20 cellular contexts compared by ENCODE assay signal in the genomic region with DNA sequence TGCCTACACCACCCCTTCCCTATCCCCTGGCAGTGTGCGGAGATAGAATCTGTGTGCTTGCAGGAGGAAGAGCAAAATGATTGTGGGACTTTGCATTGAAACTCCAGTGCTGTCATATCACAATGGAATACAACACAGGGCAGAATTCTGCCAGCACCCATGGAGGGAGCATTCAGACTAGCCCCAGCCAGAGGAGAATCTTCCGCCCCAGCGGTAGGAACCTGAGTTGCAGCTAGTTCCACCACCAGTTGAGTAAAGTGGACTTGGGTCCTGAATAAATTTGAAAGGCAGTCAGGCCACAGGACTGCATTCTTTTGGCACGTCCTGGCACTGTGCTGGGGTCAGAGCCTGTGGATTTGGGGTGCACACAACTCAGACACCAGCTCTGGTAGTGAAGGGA. TPM values are rescaled to one million over a fixed set of nuclear protein-coding genes. Genes with fewer than 3 reads are reported as not detected.
DNase-seq lines count a peak whose midpoint lies in the region; FAIRE-seq and TF ChIP-seq lines count a peak whose summit lies in the region.
"Had no signal": no experiment of that assay in that cellular context is flagged by ENCODE, and none has a peak within 500 bp of the region (broad histone marks: within the 10 kb centered on the region; RNA-seq: fewer than 3 reads in every experiment).

No MANE protein-coding gene starts in this region.

- no TSS peak for BruUV-seq in Calu3 (replicated peaks; lab: Mats Ljungman, UMichigan)

- intact Hi-C loops in Calu3 (cut with micrococcal nuclease; ENCODE audit: unreplicated experiment) = no loop called here

- WGBS in H9 (ENCODE audit: extremely low coverage, insufficient read length, low lambda C conversion rate) = no CpG with 5 or more reads among the region's 4 CpGs
- 82% methylated on average over 4 of the region's 4 CpGs; no CpG with 5 or more reads in 1 of the 2 experiments for WGBS in H1 (ENCODE audit: extremely low coverage in 1 of 2, insufficient coverage in 1 of 2, insufficient read length in 1 of 2, insufficient replicate concordance in 2 of 2, low coverage in 1 of 2, low lambda C conversion rate in 2 of 2, missing lambda C conversion rate in 1 of 2), 2 experiments

- H3K36me3 ChIP-seq in H1 (ENCODE audit: control insufficient read depth in 2 of 4, insufficient read depth in 4 of 4, low read length in 3 of 4) = peaks cover 0 to 2% (median 0%) of the 10 kb centered on the region in 4 experiments; a peak in 2 of 8 replicates

- H3K4me2 ChIP-seq in H9 (ENCODE audit: insufficient read depth, insufficient read length, low read length) = no peak overlapping the region
- no peak overlapping the region for H3K4me2 ChIP-seq in H1 (ENCODE audit: insufficient read depth in 1 of 2, low read depth in 2 of 2, low read length in 2 of 2)
- H3K4me2 ChIP-seq: BLaER1 treated with 17β-estradiol and CSF1 and Interleukin-3, amounts not matched to agents 10 nM and 100 nM had no signal

- no peak overlapping the region for H3T11ph ChIP-seq in H9 (ENCODE audit: low read length)

- H4K91ac ChIP-seq in H9 (ENCODE audit: insufficient read length, low read depth, low read length) (no peak overlapping the region), H1 (replicated peaks; ENCODE audit: insufficient read length, low read length) (no peak overlapping the region)

- no peak overlapping the region for H3K23ac ChIP-seq in H9 (ENCODE audit: insufficient read length, low read depth, low read length)
- H3K23ac ChIP-seq in H1 (ENCODE audit: insufficient read length) = no peak overlapping the region

- H3K27me3 Mint-ChIP-seq in H9 (ENCODE audit: low read depth) = no peaks in the 10 kb centered on the region
- no peaks in the 10 kb centered on the region for H3K27me3 Mint-ChIP-seq in Calu3 (ENCODE audit: unreplicated experiment)
- H3K27me3 Mint-ChIP-seq: B cell had no signal

- H2AK5ac ChIP-seq in H9 (ENCODE audit: insufficient read length, low read length) = no peak overlapping the region
- H2AK5ac ChIP-seq in H1 (ENCODE audit: low read depth, low read length) = no peak overlapping the region

- FAIRE-seq in H1 (lab: Jason Lieb, UNC) = no peak
- FAIRE-seq: G401.6, GM12891, GM19239 had no signal

- H3K79me1 ChIP-seq in H9 (ENCODE audit: insufficient read depth, low read depth, low read length, poor library complexity, severe bottlenecking) (no peaks in the 10 kb centered on the region), H1 (ENCODE audit: low read depth, low read length) (no peaks in the 10 kb centered on the region)

- H3K18ac ChIP-seq in H9 (ENCODE audit: insufficient read length, low read depth, low read length) = no peak overlapping the region
- H3K18ac ChIP-seq in H1 (ENCODE audit: extremely low read depth, low read length) = no peak overlapping the region

- H3K4me1 ChIP-seq in H9 (ENCODE audit: insufficient read depth, low read length) (no peaks in the 10 kb centered on the region), H1 (replicated peaks in 1 of 4; ENCODE audit: control insufficient read depth in 3 of 4, insufficient read depth in 4 of 4, low read length in 3 of 4) (no peaks in the 10 kb centered on the region)
- H3K4me1 ChIP-seq: HAP-1 had no signal

- H3K23me2 ChIP-seq in H9 (ENCODE audit: insufficient read length, low read depth, low read length, poor library complexity, severe bottlenecking) (no peaks in the 10 kb centered on the region), H1 (ENCODE audit: low read depth, low read length) (no peaks in the 10 kb centered on the region)

- peak overlapping the region in 2 of 3 experiments; percentile 64 to 67; a peak in 4 of 7 replicates for H3K27ac Mint-ChIP-seq in H9
- no peak overlapping the region for H3K27ac Mint-ChIP-seq in Calu3 (ENCODE audit: unreplicated experiment)
- H3K27ac Mint-ChIP-seq: B cell; CD8-positive, alpha-beta T cell had no signal

- H2BK5ac ChIP-seq in H9 (ENCODE audit: insufficient read length, low read length) (no peak overlapping the region), H1 (ENCODE audit: low read depth, low read length) (no peak overlapping the region)

- no peak overlapping the region for H2BK15ac ChIP-seq in H9 (ENCODE audit: low read depth, low read length)
- no peak overlapping the region for H2BK15ac ChIP-seq in H1 (ENCODE audit: low read length)

- no peak overlapping the region for H3K56ac ChIP-seq in H9 (ENCODE audit: insufficient read length, low read depth, low read length)
- no peak overlapping the region for H3K56ac ChIP-seq in H1 (replicated peaks; ENCODE audit: insufficient read length, low read depth, low read length)

- no peak overlapping the region for H3K4me3 ChIP-seq in H1 (ENCODE audit: extremely low read depth in 1 of 4, insufficient read depth in 2 of 4, low read depth in 3 of 4, low read length in 4 of 4)
- H3K4me3 ChIP-seq: BLaER1 treated with 17β-estradiol and CSF1 and Interleukin-3, amounts not matched to agents 10 nM and 100 nM; HAP-1 had no signal

- no peak overlapping the region for H3K27ac ChIP-seq in H9 (ENCODE audit: insufficient read length, low read depth, low read length)
- H3K27ac ChIP-seq in H1 (ENCODE audit: low read depth, low read length) = no peak overlapping the region
- H3K27ac ChIP-seq: BLaER1 treated with 17β-estradiol and CSF1 and Interleukin-3, amounts not matched to agents 10 nM and 100 nM had no signal

- H4K20me1 ChIP-seq in H9 (ENCODE audit: control insufficient read depth, insufficient read depth, insufficient read length) (no peaks in the 10 kb centered on the region), H1 (replicated peaks in 1 of 2; ENCODE audit: control insufficient read depth in 1 of 2, insufficient read depth in 2 of 2, low read length in 2 of 2) (peaks cover 0 to 3% of the 10 kb centered on the region in 2 experiments)

- H2BK20ac ChIP-seq in H9 (ENCODE audit: low read depth, low read length, poor library complexity, severe bottlenecking) (no peak overlapping the region), H1 (ENCODE audit: low read length) (no peak overlapping the region)

- TF ChIP-seq EP300 in H1 (IDR thresholded peaks at IDR 0.05; ENCODE audit: borderline replicate concordance in 1 of 2, low read depth in 2 of 2, low read length in 2 of 2) = no peak

- H4K8ac ChIP-seq in H9 (replicated peaks; ENCODE audit: insufficient read length, low read depth, low read length) (no peak overlapping the region), H1 (ENCODE audit: extremely low read depth, insufficient read depth, low read length) (no peak overlapping the region)

- no peaks in the 10 kb centered on the region for H3K4me1 Mint-ChIP-seq in H9
- H3K4me1 Mint-ChIP-seq in Calu3 (ENCODE audit: low read depth, unreplicated experiment) = no peaks in the 10 kb centered on the region

- POLR2A ChIA-PET in H1 (lab: Charles Lee; ENCODE audit: partially characterized antibody) = interaction anchor here (1.2 kb wide), 1 partner anchor 27 kb away, joined by 5 read pairs; a partner anchor contains a TSS

- H3K79me2 ChIP-seq in H9 (ENCODE audit: insufficient read depth, low read length) (no peaks in the 10 kb centered on the region), H1 (ENCODE audit: control insufficient read depth in 1 of 2, insufficient read depth in 2 of 2, low read length in 2 of 2) (no peaks in the 10 kb centered on the region)

- H3K9me3 ChIP-seq in H9 (ENCODE audit: control insufficient read depth, low read depth, low read length) = no peaks in the 10 kb centered on the region
- no peaks in the 10 kb centered on the region for H3K9me3 ChIP-seq in H1 (ENCODE audit: insufficient read depth in 2 of 2, low read depth in 1 of 2, low read length in 1 of 2)
- H3K9me3 ChIP-seq: HAP-1 had no signal

- TF ChIP-seq RAD21 in H1 (IDR thresholded peaks at IDR 0.05 in 1 of 2, conservative IDR thresholded peaks at IDR 0.05 in 1 of 2; ENCODE audit: low read depth in 2 of 2, low read length in 2 of 2) = no peak

- H3K9me3 Mint-ChIP-seq in H9 (no peaks in the 10 kb centered on the region), Calu3 (ENCODE audit: low read depth, unreplicated experiment) (no peaks in the 10 kb centered on the region)

- H2AFZ ChIP-seq in H9 (ENCODE audit: low read length) (no peak overlapping the region), H1 (ENCODE audit: low read length) (no peak overlapping the region)

- H2BK120ac ChIP-seq in H9 (ENCODE audit: low read depth, low read length, poor library complexity, severe bottlenecking) = no peak overlapping the region
- no peak overlapping the region for H2BK120ac ChIP-seq in H1 (replicated peaks; ENCODE audit: low read depth, low read length)

- H2BK12ac ChIP-seq in H9 (ENCODE audit: insufficient read length, low read depth, low read length) (no peak overlapping the region), H1 (ENCODE audit: low read depth, low read length) (no peak overlapping the region)

- H4K5ac ChIP-seq in H9 (ENCODE audit: insufficient read length, low read depth, low read length) = no peak overlapping the region
- H4K5ac ChIP-seq in H1 (ENCODE audit: insufficient read length, low read depth, low read length) = no peak overlapping the region

- H3K27me3 ChIP-seq in H9 (ENCODE audit: insufficient read depth, low read length) = no peaks in the 10 kb centered on the region
- H3K27me3 ChIP-seq in H1 (replicated peaks in 1 of 4; ENCODE audit: control insufficient read depth in 3 of 4, extremely low read depth in 1 of 4, insufficient read depth in 3 of 4, low read length in 3 of 4) = no peaks in the 10 kb centered on the region
- H3K27me3 ChIP-seq: BLaER1 treated with 17β-estradiol and CSF1 and Interleukin-3, amounts not matched to agents 10 nM and 100 nM had no signal

- H3K36me3 Mint-ChIP-seq in H9 (ENCODE audit: insufficient read depth in 1 of 3, low read depth in 3 of 3) (peaks cover 6 to 24% (median 10%) of the 10 kb centered on the region in 3 experiments; a peak in 5 of 7 replicates), Calu3 (ENCODE audit: insufficient read depth, unreplicated experiment) (peaks cover 8% of the 10 kb centered on the region)

- H3K9ac ChIP-seq in H9 (ENCODE audit: extremely low read depth, insufficient read length, low read length) (no peak overlapping the region), H1 (replicated peaks in 1 of 4; ENCODE audit: extremely low read depth in 1 of 4, low read depth in 3 of 4, low read length in 3 of 4) (no peak overlapping the region)
- H3K9ac ChIP-seq: BLaER1 treated with 17β-estradiol and CSF1 and Interleukin-3, amounts not matched to agents 10 nM and 100 nM had no signal

- H3K14ac ChIP-seq in H9 (ENCODE audit: insufficient read depth, low read length) (no peak overlapping the region), H1 (ENCODE audit: insufficient read length) (no peak overlapping the region)

- peak; percentile 22 for DNase-seq in ELF-1 (ENCODE audit: low read depth, low spot score)
- DNase-seq in H9 = peak; percentile 53
- DNase-seq in H1 (ENCODE audit: low read depth in 1 of 2, low spot score in 2 of 2) = no peak
- peak; percentile 65 for DNase-seq in islet precursor cell
- DNase-seq in mucosa of gallbladder (ENCODE audit: low spot score) = no peak
- no peak for DNase-seq in Calu3
- DNase-seq in OCI-M2 (lab: John Stamatoyannopoulos, UW; ENCODE audit: unreplicated experiment) = no peak
- no peak for DNase-seq in AG08396 (ENCODE audit: low spot score)
- DNase-seq: 8988T; CD8-positive, alpha-beta T cell; DMS 273 treated with DMSO at 0.1 percent for 48 hours; DMS53; DND-41; EL had no signal

- CTCF ChIA-PET in H1 (lab: Charles Lee; ENCODE audit: partially characterized antibody) (interaction anchor here (1.0 to 1.2 kb wide), 2 partner anchors 12 to 80 kb away, joined by 3 read pairs; no protein-coding TSS in a partner anchor), Calu3 (lab: Charles Lee) (no interaction called here)

- no peak; the same call in 2 of the 3 replicates for TF ChIP-seq CTCF in H9 (conservative IDR thresholded peaks at IDR 0.05)
- peak in 2 of 3 experiments; percentile 8 to 20; a peak in 1 of 4 replicates for TF ChIP-seq CTCF in H1 (IDR thresholded peaks at IDR 0.05; ENCODE audit: control extremely low read depth in 1 of 3, insufficient read depth in 1 of 3, low read depth in 1 of 3, low read length in 3 of 3)
- no peak for TF ChIP-seq CTCF in Calu3 (IDR thresholded peaks at IDR 0.05; ENCODE audit: unreplicated experiment)

- H3K4ac ChIP-seq in H9 (ENCODE audit: low read depth, low read length) = no peak overlapping the region
- no peak overlapping the region for H3K4ac ChIP-seq in H1 (replicated peaks; ENCODE audit: insufficient read length, low read depth, low read length)

- no peak for TF ChIP-seq POLR2A in H1 (IDR thresholded peaks at IDR 0.05; ENCODE audit: control extremely low read depth in 1 of 2, low read depth in 2 of 2, low read length in 2 of 2)

- no peak overlapping the region for H3K4me3 Mint-ChIP-seq in H9
- H3K4me3 Mint-ChIP-seq in Calu3 (ENCODE audit: low read depth, unreplicated experiment) = no peak overlapping the region
- H3K4me3 Mint-ChIP-seq: B cell; CD8-positive, alpha-beta T cell had no signal

RNA-seq across cellular contexts. Expression of a gene that starts 27.5 kb away (rescaled TPM):
- total RNA-seq in H9 (2021) = 118 and 120 TPM in 2 replicates
- 96.7 and 100 TPM in 2 replicates for total RNA-seq in H1 (2021; fragmentation: NEBNext Ultra II Directional; extraction: Animal tissue kit (Norgen Biotek cat#: 25700))
- polyA plus RNA-seq in H1 (2011; rRNA removed) = 34.1 and 35.4 TPM in 2 replicates
- polyA plus RNA-seq in H1 (2011; cell fraction: cytosol; rRNA removed) = 78.7 TPM
- polyA plus RNA-seq in H1 (2011; cell fraction: nucleus; rRNA removed) = 17.6 TPM
- 73.1 to 107 TPM (median 85.0 TPM) in 4 replicates for polyA plus RNA-seq in H1 (2012, experiment 1 of 2)
- polyA plus RNA-seq in H1 (2012, experiment 2 of 2) = 12.1 TPM
- 60.4 TPM for polyA plus RNA-seq in H1 (2013, experiment 1 of 2)
- 59.2 TPM for polyA plus RNA-seq in H1 (2013, experiment 2 of 2)
- polyA minus RNA-seq in H1 (2011; rRNA and poly(A)+ RNA removed) = 29.7 and 40.0 TPM in 2 replicates
- polyA minus RNA-seq in H1 (2011; cell fraction: cytosol; rRNA and poly(A)+ RNA removed) = 23.6 TPM
- polyA minus RNA-seq in H1 (2011; cell fraction: nucleus; rRNA and poly(A)+ RNA removed) = 23.0 TPM
- 48.7 TPM for total RNA-seq in mucosa of gallbladder
- 67.1 and 71.5 TPM in 2 replicates for total RNA-seq in Calu3 (2022)

RNA-seq across cellular contexts. Expression of a gene that starts 47.1 kb away (rescaled TPM):
- 28.3 and 30.4 TPM in 2 replicates for total RNA-seq in H9 (2021)
- total RNA-seq in H1 (2021; fragmentation: NEBNext Ultra II Directional; extraction: Animal tissue kit (Norgen Biotek cat#: 25700)) = 27.3 TPM in 2 replicates
- polyA plus RNA-seq in H1 (2011; rRNA removed) = 4.8 and 6.7 TPM in 2 replicates
- polyA plus RNA-seq in H1 (2011; cell fraction: cytosol; rRNA removed) = 7.0 TPM
- polyA plus RNA-seq in H1 (2011; cell fraction: nucleus; rRNA removed) = 11.4 TPM
- polyA plus RNA-seq in H1 (2012, experiment 1 of 2) = 10.4 to 15.0 TPM (median 12.8 TPM) in 4 replicates
- polyA plus RNA-seq in H1 (2012, experiment 2 of 2) = 0.72 TPM
- polyA plus RNA-seq in H1 (2013, experiment 1 of 2) = 17.2 TPM
- polyA plus RNA-seq in H1 (2013, experiment 2 of 2) = 18.7 TPM
- 77.6 and 92.7 TPM in 2 replicates for polyA minus RNA-seq in H1 (2011; rRNA and poly(A)+ RNA removed)
- 23.9 TPM for polyA minus RNA-seq in H1 (2011; cell fraction: cytosol; rRNA and poly(A)+ RNA removed)
- polyA minus RNA-seq in H1 (2011; cell fraction: nucleus; rRNA and poly(A)+ RNA removed) = 57.7 TPM
- total RNA-seq in mucosa of gallbladder = 25.3 TPM
- 34.0 and 35.2 TPM in 2 replicates for total RNA-seq in Calu3 (2022)

RNA-seq across cellular contexts. Expression of a gene that starts 53.8 kb away (rescaled TPM):
- total RNA-seq in H9 (2021) (0.15 and 0.29 TPM in 2 replicates), mucosa of gallbladder (7.5 TPM), Calu3 (2022) (6.7 TPM in 2 replicates)
- not detected in 2 replicates for total RNA-seq in H1 (2021; fragmentation: NEBNext Ultra II Directional; extraction: Animal tissue kit (Norgen Biotek cat#: 25700))
- polyA plus RNA-seq in H1 (2011; rRNA removed) = 0.32 and 0.57 TPM in 2 replicates
- 0.30 TPM for polyA plus RNA-seq in H1 (2011; cell fraction: cytosol; rRNA removed)
- 0.83 TPM for polyA plus RNA-seq in H1 (2011; cell fraction: nucleus; rRNA removed)
- polyA plus RNA-seq in H1 (2012, experiment 1 of 2) = 0.51 to 0.74 TPM (median 0.63 TPM) in 4 replicates
- polyA plus RNA-seq in H1 (2012, experiment 2 of 2) = 0.26 TPM
- 0.22 TPM for polyA plus RNA-seq in H1 (2013, experiment 1 of 2)
- 0.15 TPM for polyA plus RNA-seq in H1 (2013, experiment 2 of 2)
- polyA minus RNA-seq in H1 (2011; rRNA and poly(A)+ RNA removed) = 0.10 and 1.1 TPM in 2 replicates
- polyA minus RNA-seq in H1 (2011; cell fraction: cytosol; rRNA and poly(A)+ RNA removed) = 0.37 TPM
- not detected for polyA minus RNA-seq in H1 (2011; cell fraction: nucleus; rRNA and poly(A)+ RNA removed)
- total RNA-seq: CD8-positive, alpha-beta T cell had no signal

Comparison
In these comparisons a context has a peak if more than half of its experiments do, and no peak if none do; other contexts are left out.
1. DNase-seq: peak in ELF-1 (single experiment), H9 (single experiment) and islet precursor cell (single experiment); none in H1 (0 of 2), mucosa of gallbladder (single experiment), Calu3 (single experiment), OCI-M2 (single experiment) and AG08396 (single experiment).
2. CTCF ChIP-seq: peak in H1 (2 of 3); none in H9 (single experiment) and Calu3 (single experiment).